12 cellular contexts compared by ENCODE assay signal in the genomic region with DNA sequence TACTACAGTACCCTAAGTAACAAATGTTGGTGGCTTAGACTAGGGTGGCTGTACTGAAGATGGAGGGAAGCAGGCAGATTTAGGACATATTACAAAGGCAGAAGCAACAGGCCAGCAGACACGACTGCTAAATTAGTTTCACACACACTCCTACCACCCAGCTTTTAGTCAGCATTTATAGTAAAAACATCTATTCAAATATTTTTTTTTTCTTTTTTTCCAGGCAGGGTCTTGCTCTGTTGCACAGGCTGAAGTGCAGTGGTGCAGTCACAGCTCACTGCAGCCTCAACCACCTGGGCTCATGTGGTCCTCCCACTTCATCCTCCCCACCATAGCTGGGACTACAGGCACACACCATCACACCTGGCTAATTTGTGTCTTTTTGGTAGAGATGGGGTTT.
A peak's percentile ranks its signal among the peaks of the same experiment; 100 is the strongest.
DNase-seq lines count a peak whose midpoint lies in the region; ATAC-seq and TF ChIP-seq lines count a peak whose summit lies in the region.
"Had no signal": no experiment of that assay in that cellular context is flagged by ENCODE, and none has a peak within 500 bp of the region (broad histone marks: within the 10 kb centered on the region; RNA-seq: fewer than 3 reads in every experiment).

No MANE protein-coding gene starts in this region.

- H3K4me3 ChIP-seq in left lung (no peak overlapping the region), adrenal gland (no peak overlapping the region)
- H3K4me3 ChIP-seq: thoracic aorta had no signal

- no peaks in the 10 kb centered on the region for H3K27me3 Mint-ChIP-seq in T-cell

- intact Hi-C loops in left lung (cut with DNase I) (no loop called here), adrenal gland (cut with DNase I) (no loop called here)

- POLR2A ChIA-PET in T-cell (lab: Charles Lee), result interaction anchor here in 1 of 2 donors (0.9 kb wide), 1 partner anchor 72 kb away, joined by 3 read pairs; no protein-coding TSS in a partner anchor

- H3K27ac ChIP-seq in left lung (no peak overlapping the region), adrenal gland (no peak overlapping the region)
- H3K27ac ChIP-seq: thoracic aorta had no signal

- WGBS in adrenal gland, 4 donors, result 83 to 100% (median 94%) methylated on average over 1 of the region's 1 CpG

- H3K9me3 Mint-ChIP-seq in T-cell, result peaks cover 0 to 14% (median 5%) of the 10 kb centered on the region in 3 donors

- H3K4me1 ChIP-seq in left lung (peaks cover 0 to 10% of the 10 kb centered on the region in 2 donors), adrenal gland (replicated peaks in 1 of 2) (peaks cover 0 to 7% of the 10 kb centered on the region in 2 donors)

- TF ChIP-seq POLR2A in adrenal gland (IDR thresholded peaks at IDR 0.05), result no peak

- H3K27ac Mint-ChIP-seq in T-cell, result peak overlapping the region; percentile 77 to 78

- peak; percentile 10 for DNase-seq in Caki2 (ENCODE audit: low read depth)
- no peak for DNase-seq in T-cell
- no peak for DNase-seq in left lung
- DNase-seq in left lobe of liver (ENCODE audit: low spot score), result no peak
- no peak for DNase-seq in adrenal gland
- no peak for DNase-seq in activated CD4-positive, alpha-beta T cell treated with anti-CD3 and anti-CD28 coated beads, Interleukin-2, amount 50 U/mL, for 48 hours
- DNase-seq: activated T-cell treated with anti-CD3 and anti-CD28 coated beads, Interleukin-2, amount 50 U/mL, for 4 hours; H7; NCI-H146 had no signal

- ATAC-seq in GM19351 (IDR thresholded peaks at IDR 0.05; ENCODE audit: unreplicated experiment), result peak; percentile 84
- ATAC-seq in HG02943 (IDR thresholded peaks at IDR 0.05; ENCODE audit: low read depth, unreplicated experiment), result peak; percentile 90
- ATAC-seq in T-cell (replicated peaks in 1 of 4), result peak in 2 of 4 experiments; percentile 9 to 30
- no peak for ATAC-seq in left lung
- no peak for ATAC-seq in left lobe of liver

- peaks cover under 1 to 24% of the 10 kb centered on the region in 2 donors for H3K36me3 ChIP-seq in left lung
- peaks cover 0 to 4% of the 10 kb centered on the region in 2 donors for H3K36me3 ChIP-seq in adrenal gland (replicated peaks in 1 of 2)
- H3K36me3 ChIP-seq: thoracic aorta had no signal

- CTCF ChIA-PET in T-cell (lab: Charles Lee), result no interaction called here

- H3K36me3 Mint-ChIP-seq in T-cell, result peaks cover 53% of the 10 kb centered on the region

- in situ Hi-C loops in Caki2 (cut with HindIII; ENCODE audit: low pct_unique_long_range_greater_than_20kb, low sequenced_read_pairs), result no loop called here

- H3K4me3 Mint-ChIP-seq in T-cell, result peak overlapping the region in 1 of 3 donors; percentile 52

- TF ChIP-seq CTCF in left lung (IDR thresholded peaks at IDR 0.05) (no peak), adrenal gland (IDR thresholded peaks at IDR 0.05) (no peak)

- H3K27me3 ChIP-seq in left lung, result no peaks in the 10 kb centered on the region
- no peaks in the 10 kb centered on the region for H3K27me3 ChIP-seq in adrenal gland

- H3K9me3 ChIP-seq in left lung, result no peaks in the 10 kb centered on the region
- no peaks in the 10 kb centered on the region for H3K9me3 ChIP-seq in adrenal gland (replicated peaks in 1 of 3)
- H3K9me3 ChIP-seq: thoracic aorta had no signal

- peaks cover 63 to 71% (median 67%) of the 10 kb centered on the region in 3 donors for H3K4me1 Mint-ChIP-seq in T-cell

Comparison
In these comparisons a context has a peak if more than half of its experiments do, and no peak if none do; other contexts are left out.
1. ATAC-seq: peak in GM19351 (single experiment) and HG02943 (single experiment); none in left lung (single experiment) and left lobe of liver (single experiment).